Comparison of ENCODE assay signal across 2 cellular contexts in the genomic region with DNA sequence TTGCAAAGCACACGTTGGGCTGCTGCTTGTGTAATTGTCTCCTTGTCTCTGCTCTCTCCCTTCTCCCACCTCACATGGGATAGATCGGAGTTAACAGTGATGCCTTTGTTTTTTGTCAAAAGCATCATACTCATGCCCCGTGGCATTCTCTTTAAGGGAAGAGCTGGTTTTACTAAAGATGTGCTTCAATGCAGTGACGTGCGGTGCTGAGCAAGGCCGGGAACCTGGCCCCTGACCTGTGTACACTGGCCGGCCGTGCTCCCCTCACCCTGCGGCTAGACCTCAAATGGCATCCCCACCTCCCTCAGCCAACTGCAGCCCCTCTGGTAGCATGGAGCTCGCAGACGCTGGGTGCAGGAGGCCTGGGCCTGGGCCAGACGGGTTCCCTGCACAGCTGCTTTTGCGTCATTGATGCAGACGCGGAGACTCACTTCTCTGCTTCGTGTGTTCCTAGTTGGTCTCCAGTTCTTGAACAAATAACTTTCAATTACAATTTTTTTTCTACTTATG.
A peak's percentile ranks its signal among the peaks of the same experiment; 100 is the strongest.
TF ChIP-seq lines count a peak whose summit lies in the region.

No MANE protein-coding gene starts in this region.

TF ChIP-seq in K562, 482 proteins besides CTCF, POLR2A, EP300 and RAD21 (continues in another document):
- TF ChIP-seq ZNF282 (CRISPR knock-in tag; IDR thresholded peaks at IDR 0.05) (no peak), ZNF12 (CRISPR knock-in tag; IDR thresholded peaks at IDR 0.05) (no peak), ZNF316 (IDR thresholded peaks at IDR 0.05) (peak; percentile 68; the same call in 1 of the 2 replicates), ZNF436 (CRISPR knock-in tag; IDR thresholded peaks at IDR 0.05) (no peak), ATF1 (CRISPR knock-in tag; IDR thresholded peaks at IDR 0.05) (no peak), ATF1 (tag; IDR thresholded peaks at IDR 0.05) (peak; percentile 20; the same call in 1 of the 2 replicates), RBBP5 (IDR thresholded peaks at IDR 0.05; ENCODE audit: borderline replicate concordance, insufficient read depth, low read length, poor library complexity, severe bottlenecking) (peak; percentile 6), HMG20A (CRISPR knock-in tag; conservative IDR thresholded peaks at IDR 0.05) (no peak), ZFX (CRISPR knock-in tag; IDR thresholded peaks at IDR 0.05) (peak; percentile 29; the same call in 1 of the 2 replicates), SRSF9 (IDR thresholded peaks at IDR 0.05; ENCODE audit: borderline replicate concordance, low read depth, low read length) (no peak)
- TF ChIP-seq, protein P1, sequence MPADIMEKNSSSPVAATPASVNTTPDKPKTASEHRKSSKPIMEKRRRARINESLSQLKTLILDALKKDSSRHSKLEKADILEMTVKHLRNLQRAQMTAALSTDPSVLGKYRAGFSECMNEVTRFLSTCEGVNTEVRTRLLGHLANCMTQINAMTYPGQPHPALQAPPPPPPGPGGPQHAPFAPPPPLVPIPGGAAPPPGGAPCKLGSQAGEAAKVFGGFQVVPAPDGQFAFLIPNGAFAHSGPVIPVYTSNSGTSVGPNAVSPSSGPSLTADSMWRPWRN (IDR thresholded peaks at IDR 0.05; ENCODE audit: low read depth): no peak
- TF ChIP-seq, protein P2, sequence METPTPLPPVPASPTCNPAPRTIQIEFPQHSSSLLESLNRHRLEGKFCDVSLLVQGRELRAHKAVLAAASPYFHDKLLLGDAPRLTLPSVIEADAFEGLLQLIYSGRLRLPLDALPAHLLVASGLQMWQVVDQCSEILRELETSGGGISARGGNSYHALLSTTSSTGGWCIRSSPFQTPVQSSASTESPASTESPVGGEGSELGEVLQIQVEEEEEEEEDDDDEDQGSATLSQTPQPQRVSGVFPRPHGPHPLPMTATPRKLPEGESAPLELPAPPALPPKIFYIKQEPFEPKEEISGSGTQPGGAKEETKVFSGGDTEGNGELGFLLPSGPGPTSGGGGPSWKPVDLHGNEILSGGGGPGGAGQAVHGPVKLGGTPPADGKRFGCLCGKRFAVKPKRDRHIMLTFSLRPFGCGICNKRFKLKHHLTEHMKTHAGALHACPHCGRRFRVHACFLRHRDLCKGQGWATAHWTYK (CRISPR knock-in tag; IDR thresholded peaks at IDR 0.05): no peak
- TF ChIP-seq, protein P3, sequence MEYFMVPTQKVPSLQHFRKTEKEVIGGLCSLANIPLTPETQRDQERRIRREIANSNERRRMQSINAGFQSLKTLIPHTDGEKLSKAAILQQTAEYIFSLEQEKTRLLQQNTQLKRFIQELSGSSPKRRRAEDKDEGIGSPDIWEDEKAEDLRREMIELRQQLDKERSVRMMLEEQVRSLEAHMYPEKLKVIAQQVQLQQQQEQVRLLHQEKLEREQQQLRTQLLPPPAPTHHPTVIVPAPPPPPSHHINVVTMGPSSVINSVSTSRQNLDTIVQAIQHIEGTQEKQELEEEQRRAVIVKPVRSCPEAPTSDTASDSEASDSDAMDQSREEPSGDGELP (CRISPR knock-in tag; IDR thresholded peaks at IDR 0.05; ENCODE audit: borderline replicate concordance): peak; percentile 21; the same call in 1 of the 2 replicates

TF ChIP-seq in SK-N-SH treated with all-trans-retinoic acid at 6 μM for 48 hours, 23 proteins besides CTCF, POLR2A, EP300 and RAD21:
- no peak for TF ChIP-seq TOX (CRISPR knock-in tag; IDR thresholded peaks at IDR 0.05; ENCODE audit: borderline replicate concordance)
- no peak for TF ChIP-seq ZC3H10 (CRISPR knock-in tag; IDR thresholded peaks at IDR 0.05)
- TF ChIP-seq BACH2 (CRISPR knock-in tag; IDR thresholded peaks at IDR 0.05; ENCODE audit: borderline replicate concordance): no peak
- TF ChIP-seq, protein P4, sequence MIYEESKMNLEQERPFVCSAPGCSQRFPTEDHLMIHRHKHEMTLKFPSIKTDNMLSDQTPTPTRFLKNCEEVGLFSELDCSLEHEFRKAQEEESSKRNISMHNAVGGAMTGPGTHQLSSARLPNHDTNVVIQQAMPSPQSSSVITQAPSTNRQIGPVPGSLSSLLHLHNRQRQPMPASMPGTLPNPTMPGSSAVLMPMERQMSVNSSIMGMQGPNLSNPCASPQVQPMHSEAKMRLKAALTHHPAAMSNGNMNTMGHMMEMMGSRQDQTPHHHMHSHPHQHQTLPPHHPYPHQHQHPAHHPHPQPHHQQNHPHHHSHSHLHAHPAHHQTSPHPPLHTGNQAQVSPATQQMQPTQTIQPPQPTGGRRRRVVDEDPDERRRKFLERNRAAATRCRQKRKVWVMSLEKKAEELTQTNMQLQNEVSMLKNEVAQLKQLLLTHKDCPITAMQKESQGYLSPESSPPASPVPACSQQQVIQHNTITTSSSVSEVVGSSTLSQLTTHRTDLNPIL (CRISPR knock-in tag; IDR thresholded peaks at IDR 0.05; ENCODE audit: low read depth): no peak
- no peak for TF ChIP-seq TCF4 (CRISPR knock-in tag; IDR thresholded peaks at IDR 0.05; ENCODE audit: borderline replicate concordance)
- no peak for TF ChIP-seq RARB (CRISPR knock-in tag; IDR thresholded peaks at IDR 0.05)
- no peak for TF ChIP-seq ARNTL (CRISPR knock-in tag; IDR thresholded peaks at IDR 0.05; ENCODE audit: borderline replicate concordance, low read depth)
